In the genomic region with DNA sequence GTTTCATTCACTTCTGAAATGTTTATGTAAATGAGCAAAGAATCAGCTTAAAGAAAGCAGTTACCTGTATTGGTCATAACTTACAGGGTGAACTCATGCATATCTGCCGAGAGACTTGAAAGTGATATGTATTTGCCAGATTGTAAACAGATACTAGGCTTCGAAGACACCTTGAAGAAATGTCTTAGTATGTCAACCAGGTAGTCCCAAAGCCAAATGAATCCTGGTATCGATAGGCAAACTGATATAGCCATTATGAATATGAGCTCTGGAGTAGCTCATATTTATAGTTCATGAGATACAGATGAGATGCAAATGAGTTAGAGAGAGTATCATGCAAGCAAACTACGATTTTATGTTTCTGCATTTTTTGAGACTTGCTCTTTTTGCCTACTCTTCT, we compare ENCODE assay signal across 26 cellular contexts. TPM values are rescaled to one million over a fixed set of nuclear protein-coding genes. Genes with fewer than 3 reads are reported as not detected.
"Had no signal": no experiment of that assay in that cellular context is flagged by ENCODE, and none has a peak within 500 bp of the region (broad histone marks: within the 10 kb centered on the region; RNA-seq: fewer than 3 reads in every experiment).

No MANE protein-coding gene starts in this region.

- FAIRE-seq: bronchial epithelial cell, endothelial cell of umbilical vein had no signal

- ATAC-seq: activated naive CD4-positive, alpha-beta T cell treated with anti-CD3 and anti-CD28 coated beads, Interleukin-2, amount 50 U/mL, for 72 hours; activated T-cell treated with anti-CD3 and anti-CD28 coated beads, Interleukin-2, amount 50 U/mL, for 72 hours had no signal

- H3K36me3 ChIP-seq: ascending aorta, brain microvascular endothelial cell, colonic mucosa had no signal

- H3K36me3 Mint-ChIP-seq: activated naive CD4-positive, alpha-beta T cell treated with anti-CD3 and anti-CD28 coated beads, Interleukin-2, amount 10 ng/mL, durations not matched to agents 7 days and 5 days; activated naive CD4-positive, alpha-beta T cell treated with anti-CD3 and anti-CD28 coated beads, Interleukin-2, amount 50 U/mL, for 72 hours; activated naive CD8-positive, alpha-beta T cell treated with anti-CD3 and anti-CD28 coated beads, Interleukin-2, amount 10 ng/mL, durations not matched to agents 7 days and 5 days had no signal

- H3K4me3 Mint-ChIP-seq: activated CD4-positive, alpha-beta memory T cell treated with anti-CD3 and anti-CD28 coated beads, Interleukin-2, amount 10 ng/mL, durations not matched to agents 7 days and 5 days; activated CD4-positive, alpha-beta T cell treated with anti-CD3 and anti-CD28 coated beads, Interleukin-2, amount 10 ng/mL, durations not matched to agents 7 days and 5 days; activated naive CD4-positive, alpha-beta T cell treated with anti-CD3 and anti-CD28 coated beads, Interleukin-2, amount 10 ng/mL, durations not matched to agents 7 days and 5 days; activated naive CD8-positive, alpha-beta T cell treated with anti-CD3 and anti-CD28 coated beads, Interleukin-2, amount 10 ng/mL, durations not matched to agents 7 days and 5 days; activated T-cell treated with anti-CD3 and anti-CD28 coated beads, Interleukin-2, amount 50 U/mL, for 24 hours; activated T-cell treated with anti-CD3 and anti-CD28 coated beads, Interleukin-2, amount 50 U/mL, for 72 hours; central memory CD8-positive, alpha-beta T cell had no signal

- H3K4me1 ChIP-seq: ascending aorta, colonic mucosa had no signal

- H3K27ac ChIP-seq: ascending aorta, brain microvascular endothelial cell, colonic mucosa, epithelial cell of prostate had no signal

- H3K4me1 Mint-ChIP-seq: activated CD4-positive, alpha-beta memory T cell treated with anti-CD3 and anti-CD28 coated beads, Interleukin-2, amount 10 ng/mL, durations not matched to agents 7 days and 5 days; activated CD4-positive, alpha-beta T cell treated with anti-CD3 and anti-CD28 coated beads, Interleukin-2, amount 10 ng/mL, durations not matched to agents 7 days and 5 days; activated naive CD4-positive, alpha-beta T cell treated with anti-CD3 and anti-CD28 coated beads, Interleukin-2, amount 10 ng/mL, durations not matched to agents 7 days and 5 days; activated naive CD8-positive, alpha-beta T cell treated with anti-CD3 and anti-CD28 coated beads, Interleukin-2, amount 10 ng/mL, durations not matched to agents 7 days and 5 days; central memory CD8-positive, alpha-beta T cell had no signal

- H3K4me3 ChIP-seq: ascending aorta, colonic mucosa had no signal

- H3K9me3 Mint-ChIP-seq: activated CD4-positive, alpha-beta memory T cell treated with anti-CD3 and anti-CD28 coated beads, Interleukin-2, amount 10 ng/mL, durations not matched to agents 7 days and 5 days; activated CD4-positive, alpha-beta T cell treated with anti-CD3 and anti-CD28 coated beads, Interleukin-2, amount 10 ng/mL, durations not matched to agents 7 days and 5 days; activated naive CD4-positive, alpha-beta T cell treated with anti-CD3 and anti-CD28 coated beads, Interleukin-2, amount 10 ng/mL, durations not matched to agents 7 days and 5 days; activated naive CD4-positive, alpha-beta T cell treated with anti-CD3 and anti-CD28 coated beads, Interleukin-2, amount 50 U/mL, for 72 hours; activated naive CD8-positive, alpha-beta T cell treated with anti-CD3 and anti-CD28 coated beads, Interleukin-2, amount 10 ng/mL, durations not matched to agents 7 days and 5 days; activated T-cell treated with anti-CD3 and anti-CD28 coated beads, Interleukin-2, amount 50 U/mL, for 24 hours; activated T-cell treated with anti-CD3 and anti-CD28 coated beads, Interleukin-2, amount 50 U/mL, for 72 hours; central memory CD8-positive, alpha-beta T cell had no signal

- H3K27ac Mint-ChIP-seq: activated CD4-positive, alpha-beta memory T cell treated with anti-CD3 and anti-CD28 coated beads, Interleukin-2, amount 10 ng/mL, durations not matched to agents 7 days and 5 days; activated CD4-positive, alpha-beta T cell treated with anti-CD3 and anti-CD28 coated beads, Interleukin-2, amount 10 ng/mL, durations not matched to agents 7 days and 5 days; activated naive CD4-positive, alpha-beta T cell treated with anti-CD3 and anti-CD28 coated beads, Interleukin-2, amount 10 ng/mL, durations not matched to agents 7 days and 5 days; activated naive CD4-positive, alpha-beta T cell treated with anti-CD3 and anti-CD28 coated beads, Interleukin-2, amount 50 U/mL, for 72 hours; activated naive CD8-positive, alpha-beta T cell treated with anti-CD3 and anti-CD28 coated beads, Interleukin-2, amount 10 ng/mL, durations not matched to agents 7 days and 5 days; activated T-cell treated with anti-CD3 and anti-CD28 coated beads, Interleukin-2, amount 50 U/mL, for 24 hours; activated T-cell treated with anti-CD3 and anti-CD28 coated beads, Interleukin-2, amount 50 U/mL, for 72 hours had no signal

- H3K27me3 ChIP-seq: ascending aorta, brain microvascular endothelial cell, colonic mucosa had no signal

- H3K9me3 ChIP-seq: ascending aorta, colonic mucosa had no signal

- DNase-seq: activated CD4-positive, alpha-beta memory T cell treated with anti-CD3 and anti-CD28 coated beads, Interleukin-2, amount 10 ng/mL, durations not matched to agents 7 days and 5 days; activated CD4-positive, alpha-beta T cell treated with anti-CD3 and anti-CD28 coated beads for 1 hour; activated CD4-positive, alpha-beta T cell treated with anti-CD3 and anti-CD28 coated beads for 4 hours; activated CD4-positive, alpha-beta T cell treated with anti-CD3 and anti-CD28 coated beads, Interleukin-2, amount 10 ng/mL, durations not matched to agents 7 days and 5 days; activated CD4-positive, alpha-beta T cell treated with anti-CD3 and anti-CD28 coated beads, Interleukin-2, amount 50 U/mL, for 4 hours; activated CD8-positive, alpha-beta memory T cell treated with anti-CD3 and anti-CD28 coated beads, Interleukin-2, amount 50 U/mL, for 48 hours; activated gamma-delta T cell; activated naive CD4-positive, alpha-beta T cell; activated naive CD4-positive, alpha-beta T cell treated with anti-CD3 and anti-CD28 coated beads, Interleukin-2, amount 10 ng/mL, durations not matched to agents 7 days and 5 days; activated naive CD8-positive, alpha-beta T cell treated with anti-CD3 and anti-CD28 coated beads, Interleukin-2, amount 10 ng/mL, durations not matched to agents 7 days and 5 days; activated T-cell treated with anti-CD3 and anti-CD28 coated beads for 4 hours; activated T-cell treated with anti-CD3 and anti-CD28 coated beads, Interleukin-2, amount 50 U/mL, for 24 hours; activated T-cell treated with anti-CD3 and anti-CD28 coated beads, Interleukin-2, amount 50 U/mL, for 72 hours; brain microvascular endothelial cell; colonic mucosa; effector CD8-positive, alpha-beta T cell; foreskin fibroblast; head of caudate nucleus; T-helper 2 cell had no signal

RNA-seq across cellular contexts. Expression of gene RNF182, which starts 55.8 kb away (rescaled TPM):
- total RNA-seq: activated CD4-positive, alpha-beta memory T cell treated with anti-CD3 and anti-CD28 coated beads, Interleukin-2, amount 10 ng/mL, durations not matched to agents 7 days and 5 days; activated CD4-positive, alpha-beta T cell treated with anti-CD3 and anti-CD28 coated beads, Interleukin-2, amount 10 ng/mL, durations not matched to agents 7 days and 5 days; activated naive CD4-positive, alpha-beta T cell treated with anti-CD3 and anti-CD28 coated beads, Interleukin-2, amount 50 U/mL, for 72 hours; activated naive CD8-positive, alpha-beta T cell treated with anti-CD3 and anti-CD28 coated beads, Interleukin-2, amount 10 ng/mL, durations not matched to agents 7 days and 5 days; activated T-cell treated with anti-CD3 and anti-CD28 coated beads, Interleukin-2, amount 50 U/mL, for 72 hours; bronchial epithelial cell; colonic mucosa; T-helper 1 cell treated with Interleukin-12 subunit alpha and Interleukin-12 subunit beta and Interleukin-4 antibody, amounts not matched to agents 30 ng/mL and 1 ng/mL, for 36 hours had no signal
